Comparison of ENCODE assay signal across 8 cellular contexts in genomic region chr21:42234464-42235241, GRCh38. TPM values are rescaled to one million over a fixed set of nuclear protein-coding genes. Genes with fewer than 3 reads are reported as not detected.
DNase-seq lines count a peak whose midpoint lies in the region; ATAC-seq and TF ChIP-seq lines count a peak whose summit lies in the region.

No MANE protein-coding gene starts in this region.

- peaks cover 24% of the 10 kb centered on the region for H3F3A ChIP-seq in OCI-LY1 (ENCODE audit: insufficient read depth, low read length)

- ATAC-seq in HG03196 (IDR thresholded peaks at IDR 0.05; ENCODE audit: unreplicated experiment), result peak; percentile 32
- peak; percentile 60 to 63 for ATAC-seq in activated T-cell treated with anti-CD3 and anti-CD28 coated beads, Interleukin-2, amount 50 U/mL, for 4 hours
- ATAC-seq in esophagus mucosa, result peak; percentile 74
- ATAC-seq in naive B cell (ENCODE audit: low read depth in 2 of 2), result peak; percentile 57 to 59
- no peak for ATAC-seq in HG02763 (IDR thresholded peaks at IDR 0.05; ENCODE audit: unreplicated experiment)

- peak overlapping the region; percentile 86 for H3K4me2 ChIP-seq in OCI-LY1 (ENCODE audit: low read length)

- no peaks in the 10 kb centered on the region for H3K9me3 Mint-ChIP-seq in activated T-cell treated with anti-CD3 and anti-CD28 coated beads, Interleukin-2, amount 50 U/mL, for 4 hours
- H3K9me3 Mint-ChIP-seq in naive B cell, result no peaks in the 10 kb centered on the region

- H3K36me3 ChIP-seq in OCI-LY1 (ENCODE audit: insufficient read depth, low read length), result no peaks in the 10 kb centered on the region

- H2AFZ ChIP-seq in OCI-LY1 (ENCODE audit: low read length), result no peak overlapping the region

- peak overlapping the region; percentile 99 for H3K27ac ChIP-seq in OCI-LY1 (ENCODE audit: low read depth, low read length, poor library complexity, severe bottlenecking)

- H3K27me3 ChIP-seq in OCI-LY1 (ENCODE audit: insufficient read depth, low read length), result no peaks in the 10 kb centered on the region

- H3K9me2 ChIP-seq in OCI-LY1 (ENCODE audit: low read depth, low read length), result no peaks in the 10 kb centered on the region

- peaks cover 92% of the 10 kb centered on the region for H3K4me1 ChIP-seq in OCI-LY1 (ENCODE audit: insufficient read depth, low read length, severe bottlenecking)

- no peak for TF ChIP-seq CTCF in OCI-LY1 (IDR thresholded peaks at IDR 0.05; ENCODE audit: low read length)

- H3K9me3 ChIP-seq in OCI-LY1 (ENCODE audit: low read length), result no peaks in the 10 kb centered on the region

- peak overlapping the region; percentile 74 for H3K4me3 Mint-ChIP-seq in activated T-cell treated with anti-CD3 and anti-CD28 coated beads, Interleukin-2, amount 50 U/mL, for 4 hours
- peak overlapping the region; percentile 76 to 92 (median 87) for H3K4me3 Mint-ChIP-seq in naive B cell

- peak overlapping the region; percentile 97 to 100 (median 99) for H3K27ac Mint-ChIP-seq in naive B cell

- DNase-seq in GM03348 (ENCODE audit: low spot score), result peak; percentile 72
- DNase-seq in activated T-cell treated with anti-CD3 and anti-CD28 coated beads, Interleukin-2, amount 50 U/mL, for 4 hours, result peak; percentile 65
- DNase-seq in naive B cell, result peak; percentile 91
- DNase-seq in stimulated activated naive CD4-positive, alpha-beta T cell (lab: John Stamatoyannopoulos, UW), result peak; percentile 77 to 87 (median 84)

- H3K27me3 Mint-ChIP-seq in activated T-cell treated with anti-CD3 and anti-CD28 coated beads, Interleukin-2, amount 50 U/mL, for 4 hours (ENCODE audit: low read depth), result peaks cover 1% of the 10 kb centered on the region
- no peaks in the 10 kb centered on the region for H3K27me3 Mint-ChIP-seq in naive B cell

- peaks cover 91% of the 10 kb centered on the region for H3K4me1 Mint-ChIP-seq in activated T-cell treated with anti-CD3 and anti-CD28 coated beads, Interleukin-2, amount 50 U/mL, for 4 hours (ENCODE audit: low read depth)
- peaks cover 56 to 86% (median 78%) of the 10 kb centered on the region in 3 donors for H3K4me1 Mint-ChIP-seq in naive B cell

- peak overlapping the region; percentile 62 for H3K4me3 ChIP-seq in OCI-LY1 (ENCODE audit: low read depth, low read length, poor library complexity, severe bottlenecking)

- H3K36me3 Mint-ChIP-seq in activated T-cell treated with anti-CD3 and anti-CD28 coated beads, Interleukin-2, amount 50 U/mL, for 4 hours (ENCODE audit: insufficient read depth), result no peaks in the 10 kb centered on the region
- H3K36me3 Mint-ChIP-seq in naive B cell, result no peaks in the 10 kb centered on the region

- H4K20me1 ChIP-seq in OCI-LY1 (ENCODE audit: insufficient read depth, low read length), result no peaks in the 10 kb centered on the region

- no peaks in the 10 kb centered on the region for H3K79me2 ChIP-seq in OCI-LY1 (ENCODE audit: insufficient read depth, low read length)

- peak overlapping the region; percentile 92 for H3K9ac ChIP-seq in OCI-LY1 (ENCODE audit: low read length)

RNA-seq across cellular contexts. Expression of gene ABCG1, which starts 15.7 kb away (rescaled TPM):
- 1 to 10 TPM in 2 of 3 donors, under 1 TPM in 1; 0.79 to 1.8 (median 1.7) TPM for total RNA-seq in activated T-cell treated with anti-CD3 and anti-CD28 coated beads, Interleukin-2, amount 50 U/mL, for 4 hours
- total RNA-seq in esophagus mucosa, result 4.2 TPM
- 10 to 100 TPM; 20.7 to 34.3 (median 25.1) TPM for polyA plus RNA-seq in naive B cell (ENCODE audit: low read depth in 6 of 6)
